ENCODE assay signal across 28 cellular contexts in genomic region chr7:83819911-83820310, GRCh38.
DNase-seq lines count a peak whose midpoint lies in the region; ATAC-seq and TF ChIP-seq lines count a peak whose summit lies in the region.
"Had no signal": no experiment of that assay in that cellular context is flagged by ENCODE, and none has a peak within 500 bp of the region (broad histone marks: within the 10 kb centered on the region; RNA-seq: fewer than 3 reads in every experiment).

No MANE protein-coding gene starts in this region.

- H3K4me1 Mint-ChIP-seq in WTC11: peaks cover 2% of the 10 kb centered on the region; the same call in 1 of the 2 replicates
- H3K4me1 Mint-ChIP-seq: activated naive CD4-positive, alpha-beta T cell treated with anti-CD3 and anti-CD28 coated beads, Interleukin-2, amount 50 U/mL, for 24 hours; natural killer cell; stimulated activated effector memory CD8-positive, alpha-beta T cell treated with anti-CD3 and anti-CD28 coated beads, Interleukin-12 subunit alpha, Interleukin-12 subunit beta, amount 100 ng/mL, for 72 hours had no signal

- no peaks in the 10 kb centered on the region for H3K36me3 Mint-ChIP-seq in WTC11
- H3K36me3 Mint-ChIP-seq: activated naive CD4-positive, alpha-beta T cell treated with anti-CD3 and anti-CD28 coated beads, Interleukin-2, amount 50 U/mL, for 24 hours; natural killer cell; stimulated activated effector memory CD8-positive, alpha-beta T cell treated with anti-CD3 and anti-CD28 coated beads, Interleukin-12 subunit alpha, Interleukin-12 subunit beta, amount 100 ng/mL, for 72 hours had no signal

- in situ Hi-C loops in GM13977 (cut with MboI; ENCODE audit: low pct_unique_long_range_greater_than_20kb, low sequenced_read_pairs, unreplicated experiment): no loop called here

- TF ChIP-seq CTCF in WTC11 (IDR thresholded peaks at IDR 0.05) (no peak), GM13977 (IDR thresholded peaks at IDR 0.05; ENCODE audit: extremely low read depth, insufficient read depth, missing control alignments) (no peak)

- H3K27me3 Mint-ChIP-seq in WTC11 (ENCODE audit: low read depth): no peaks in the 10 kb centered on the region
- H3K27me3 Mint-ChIP-seq: activated naive CD4-positive, alpha-beta T cell treated with anti-CD3 and anti-CD28 coated beads, Interleukin-2, amount 50 U/mL, for 24 hours had no signal

- H3K4me3 Mint-ChIP-seq in WTC11: no peak overlapping the region
- H3K4me3 Mint-ChIP-seq: activated naive CD4-positive, alpha-beta T cell treated with anti-CD3 and anti-CD28 coated beads, Interleukin-2, amount 50 U/mL, for 24 hours; activated T-helper 1 cell treated with anti-CD3 and anti-CD28 coated beads, Interleukin-12 subunit alpha, Interleukin-12 subunit beta, Interleukin-2, Interleukin-4 antibody, amounts not matched to agents 30 ng/mL and 10 ng/mL and 1 ng/mL, durations not matched to agents 14 hours and 24 hours and 36 hours; natural killer cell; stimulated activated effector memory CD8-positive, alpha-beta T cell treated with anti-CD3 and anti-CD28 coated beads, Interleukin-12 subunit alpha, Interleukin-12 subunit beta, amount 100 ng/mL, for 72 hours had no signal

- CTCF ChIA-PET in WTC11 (lab: Charles Lee): no interaction called here

- intact Hi-C loops in Right ventricle myocardium inferior (cut with DNase I): no loop called here

- POLR2A ChIA-PET in WTC11 (lab: Charles Lee): no interaction called here

- peaks cover 6% of the 10 kb centered on the region for H3K9me3 Mint-ChIP-seq in WTC11
- H3K9me3 Mint-ChIP-seq: activated T-helper 1 cell treated with anti-CD3 and anti-CD28 coated beads, Interleukin-12 subunit alpha, Interleukin-12 subunit beta, Interleukin-2, Interleukin-4 antibody, amounts not matched to agents 30 ng/mL and 10 ng/mL and 1 ng/mL, durations not matched to agents 14 hours and 24 hours and 36 hours had no signal

- no peak overlapping the region for H3K27ac Mint-ChIP-seq in WTC11
- H3K27ac Mint-ChIP-seq: activated naive CD4-positive, alpha-beta T cell treated with anti-CD3 and anti-CD28 coated beads, Interleukin-2, amount 50 U/mL, for 24 hours; activated T-helper 1 cell treated with anti-CD3 and anti-CD28 coated beads, Interleukin-12 subunit alpha, Interleukin-12 subunit beta, Interleukin-2, Interleukin-4 antibody, amounts not matched to agents 30 ng/mL and 10 ng/mL and 1 ng/mL, durations not matched to agents 14 hours and 24 hours and 36 hours; natural killer cell; stimulated activated effector memory CD8-positive, alpha-beta T cell treated with anti-CD3 and anti-CD28 coated beads, Interleukin-12 subunit alpha, Interleukin-12 subunit beta, amount 100 ng/mL, for 72 hours had no signal

- DNase-seq in NCI-H748 (lab: John Stamatoyannopoulos, UW; ENCODE audit: unreplicated experiment) (peak; percentile 8), NCI-H748 treated with DMSO at 0.1 percent for 48 hours (lab: John Stamatoyannopoulos, UW) (no peak), NAMALWA (ENCODE audit: low spot score) (peak; percentile 59), WTC11 (ENCODE audit: low spot score) (peak; percentile 31), MV-4-11 (lab: John Stamatoyannopoulos, UW) (no peak), GM13977 (ENCODE audit: low spot score) (no peak), Right ventricle myocardium inferior (ENCODE audit: missing footprints) (no peak)
- DNase-seq: activated CD4-positive, alpha-beta T cell treated with anti-CD3 and anti-CD28 coated beads, Interleukin-2, amount 50 U/mL, for 1 hour; caudate nucleus; COR-L47; dermis blood vessel endothelial cell; islet precursor cell; left ventricle myocardium superior; midbrain; natural killer cell; NCI-H1694; NCI-H2171; ovary; retina; stimulated activated CD4-positive, alpha-beta T cell treated with anti-CD3 and anti-CD28 coated beads, Interleukin-2, amount 100 ng/mL, for 48 hours; T-helper 2 cell; upper lobe of right lung had no signal

- ATAC-seq in WTC11 (peak; percentile 68), GM18502 (IDR thresholded peaks at IDR 0.05; ENCODE audit: poor library complexity, unreplicated experiment) (no peak), Right ventricle myocardium inferior (no peak)
- ATAC-seq: A549; left ventricle myocardium superior; natural killer cell; SK-N-SH treated with all-trans-retinoic acid at 6 μM for 48 hours; stimulated activated effector memory CD8-positive, alpha-beta T cell treated with anti-CD3 and anti-CD28 coated beads, Interleukin-12 subunit alpha, Interleukin-12 subunit beta, amount 100 ng/mL, for 72 hours; upper lobe of right lung had no signal

TF ChIP-seq in WTC11, 78 proteins besides CTCF, POLR2A, EP300 and RAD21:
- TF ChIP-seq JUN (CRISPR knock-in tag; IDR thresholded peaks at IDR 0.05): no peak

Comparison
In these comparisons a context has a peak if more than half of its experiments do, and no peak if none do; other contexts are left out.
1. DNase-seq: peak in NCI-H748 (single experiment), NAMALWA (single experiment) and WTC11 (single experiment); none in NCI-H748 treated with DMSO at 0.1 percent for 48 hours (single experiment), MV-4-11 (single experiment), GM13977 (single experiment) and Right ventricle myocardium inferior (single experiment).